In the genomic region with DNA sequence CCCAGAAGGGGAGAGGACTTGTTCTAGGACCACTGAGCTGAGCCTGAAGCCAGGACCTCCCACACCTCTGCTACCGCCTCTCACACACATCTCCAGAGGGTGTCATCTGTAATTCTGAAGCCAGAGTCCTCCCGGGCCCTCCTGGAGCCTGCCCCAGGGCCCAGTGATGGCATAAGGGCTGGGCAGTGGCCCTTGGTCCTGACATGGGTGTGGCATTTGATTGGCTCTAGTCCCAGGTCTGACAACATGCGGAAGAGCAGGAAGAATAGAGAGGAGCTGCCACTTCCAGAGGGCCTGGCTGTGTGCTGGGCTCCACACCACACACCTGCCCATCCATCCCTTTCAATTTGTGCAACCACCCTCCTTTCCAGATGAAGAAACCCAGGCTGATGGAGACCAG, we compare ENCODE assay signal across 28 cellular contexts.
"Had no signal": no experiment of that assay in that cellular context is flagged by ENCODE, and none has a peak within 500 bp of the region (broad histone marks: within the 10 kb centered on the region; RNA-seq: fewer than 3 reads in every experiment).

No MANE protein-coding gene starts in this region.

- H3K9ac ChIP-seq: neural progenitor cell, parathyroid adenoma had no signal

- H3K4me1 ChIP-seq: left ventricle myocardium inferior, neural progenitor cell, parathyroid adenoma, right atrium auricular region, right lobe of liver, stomach, testis, upper lobe of right lung had no signal

- H3K79me2 ChIP-seq: parathyroid adenoma had no signal

- ATAC-seq: natural killer cell; right lobe of liver; stimulated activated naive B cell treated with anti-CD40 and anti-IgM and Interleukin-4, amounts not matched to agents 10 μg/mL and 1 μg/mL and 100 μg/mL, for 72 hours; stimulated activated naive CD8-positive, alpha-beta T cell treated with anti-CD3 and anti-CD28 coated beads, Interleukin-15, Interleukin-2, amounts not matched to agents 100 U/mL and 50 U/mL, for 24 hours; upper lobe of right lung had no signal

- H3K27me3 ChIP-seq: neural progenitor cell, neutrophil, right atrium auricular region, right lobe of liver, stomach, testis, thyroid gland, upper lobe of right lung had no signal

- H3K9me3 ChIP-seq: neutrophil, right lobe of liver, testis, thyroid gland, upper lobe of right lung had no signal

- FAIRE-seq: islet of Langerhans, kidney, urothelium cell line had no signal

- H3K4me2 ChIP-seq: neural progenitor cell had no signal

- H3K36me3 ChIP-seq: left ventricle myocardium inferior, neural progenitor cell, neutrophil, right atrium auricular region, right lobe of liver, stomach, thyroid gland, upper lobe of right lung had no signal

- DNase-seq: hypothalamus; immature natural killer cell; kidney; left ventricle myocardium inferior; midbrain; naive B cell; natural killer cell; nephron progenitor cell; occipital lobe; right lobe of liver; stimulated activated CD4-positive, alpha-beta T cell treated with anti-CD3 and anti-CD28 coated beads, Interleukin-12 subunit alpha, Interleukin-12 subunit beta, amount 100 ng/mL, for 4 hours; stimulated activated CD4-positive, alpha-beta T cell treated with anti-CD3 and anti-CD28 coated beads, Interleukin-15, amount 100 ng/mL, for 24 hours; stimulated activated CD4-positive, alpha-beta T cell treated with anti-CD3 and anti-CD28 coated beads, Interleukin-2, amount 100 ng/mL, for 24 hours; stimulated activated CD4-positive, alpha-beta T cell treated with anti-CD3 and anti-CD28 coated beads, Interleukin-4, amount 100 ng/mL, for 1 hour; stimulated activated naive B cell treated with anti-CD40 and anti-IgM and Interleukin-4, amounts not matched to agents 10 μg/mL and 1 μg/mL and 100 μg/mL, for 72 hours; stimulated activated naive CD8-positive, alpha-beta T cell treated with anti-CD3 and anti-CD28 coated beads, Interleukin-15, Interleukin-2, amounts not matched to agents 100 U/mL and 50 U/mL, for 24 hours; stomach; testis; thyroid gland; trophoblast cell; upper lobe of right lung had no signal

- H2AFZ ChIP-seq: neural progenitor cell, parathyroid adenoma had no signal

- H3K4me3 ChIP-seq: left ventricle myocardium inferior, lung, neural progenitor cell, right atrium auricular region, right lobe of liver, stomach, testis, thyroid gland, upper lobe of right lung had no signal

- H3K27ac ChIP-seq: left ventricle myocardium inferior, neural progenitor cell, neutrophil, parathyroid adenoma, right atrium auricular region, right lobe of liver, stomach, testis, thyroid gland, upper lobe of right lung had no signal
